ENCODE assay signal across 8 cellular contexts in genomic region chr19:58499021-58499927, GRCh38. TPM values are rescaled to one million over a fixed set of nuclear protein-coding genes. Genes with fewer than 3 reads are reported as not detected.
DNase-seq lines count a peak whose midpoint lies in the region; ATAC-seq lines count a peak whose summit lies in the region.

No MANE protein-coding gene starts in this region.

- POLR2A ChIA-PET in activated CD4-positive, alpha-beta T cell treated with anti-CD3 and anti-CD28 coated beads, Interleukin-2, amount 10 ng/mL, durations not matched to agents 7 days and 5 days (lab: Charles Lee), result interaction anchor here (1.0 kb wide), 1 partner anchor 59 kb away, joined by 4 read pairs; the partner anchor contains the start of gene ZNF132

- DNase-seq in C1 segment of cervical spinal cord (lab: John Stamatoyannopoulos, UW) (peak; percentile 77 to 100 (median 96)), GM19240 (ENCODE audit: insufficient read length, low spot score) (peak; percentile 89), NCI-H524 treated with DMSO at 0.1 percent for 48 hours (lab: John Stamatoyannopoulos, UW) (peak; percentile 85), dedifferentiated amniotic fluid mesenchymal stem cell (ENCODE audit: extremely low spot score) (peak; percentile 99), left lobe of liver (ENCODE audit: low spot score) (peak; percentile 100)
- peak; percentile 98 for DNase-seq in activated CD4-positive, alpha-beta T cell treated with anti-CD3 and anti-CD28 coated beads, Interleukin-2, amount 10 ng/mL, durations not matched to agents 7 days and 5 days
- peak; percentile 99 to 100 for DNase-seq in stimulated activated CD4-positive, alpha-beta T cell treated with anti-CD3 and anti-CD28 coated beads, Interleukin-2, amount 100 ng/mL, for 24 hours

- ATAC-seq in HG03457 (IDR thresholded peaks at IDR 0.05; ENCODE audit: unreplicated experiment), result peak; percentile 57
- ATAC-seq in left lobe of liver, result peak; percentile 85

- H3K27me3 Mint-ChIP-seq in activated CD4-positive, alpha-beta T cell treated with anti-CD3 and anti-CD28 coated beads, Interleukin-2, amount 10 ng/mL, durations not matched to agents 7 days and 5 days, result no peaks in the 10 kb centered on the region

- peaks cover 24% of the 10 kb centered on the region for H3K4me1 Mint-ChIP-seq in activated CD4-positive, alpha-beta T cell treated with anti-CD3 and anti-CD28 coated beads, Interleukin-2, amount 10 ng/mL, durations not matched to agents 7 days and 5 days

- H3K27ac Mint-ChIP-seq in activated CD4-positive, alpha-beta T cell treated with anti-CD3 and anti-CD28 coated beads, Interleukin-2, amount 10 ng/mL, durations not matched to agents 7 days and 5 days, result peak overlapping the region; percentile 91

- H3K36me3 Mint-ChIP-seq in activated CD4-positive, alpha-beta T cell treated with anti-CD3 and anti-CD28 coated beads, Interleukin-2, amount 10 ng/mL, durations not matched to agents 7 days and 5 days (ENCODE audit: low read depth), result no peaks in the 10 kb centered on the region

- peaks cover 13% of the 10 kb centered on the region for H3K9me3 Mint-ChIP-seq in activated CD4-positive, alpha-beta T cell treated with anti-CD3 and anti-CD28 coated beads, Interleukin-2, amount 10 ng/mL, durations not matched to agents 7 days and 5 days

- peak overlapping the region; percentile 86 for H3K4me3 Mint-ChIP-seq in activated CD4-positive, alpha-beta T cell treated with anti-CD3 and anti-CD28 coated beads, Interleukin-2, amount 10 ng/mL, durations not matched to agents 7 days and 5 days

- CTCF ChIA-PET in activated CD4-positive, alpha-beta T cell treated with anti-CD3 and anti-CD28 coated beads, Interleukin-2, amount 10 ng/mL, durations not matched to agents 7 days and 5 days (lab: Charles Lee), result interaction anchor here (0.8 to 4.3 kb wide), 5 partner anchors 9 to 82 kb away, joined by 3 to 34 read pairs (median 6); partner anchors contain the start of gene ZBTB45

RNA-seq across cellular contexts. Expression of gene SLC27A5, which starts 12.5 kb away (rescaled TPM):
- total RNA-seq in activated CD4-positive, alpha-beta T cell treated with anti-CD3 and anti-CD28 coated beads, Interleukin-2, amount 10 ng/mL, durations not matched to agents 7 days and 5 days, result 10 to 100 TPM in 1 of 2 experiments, 1 to 10 TPM in 1; 9.8 to 10.2 TPM
- 736 TPM for total RNA-seq in left lobe of liver

RNA-seq across cellular contexts. Expression of gene ZBTB45, which starts 20.3 kb away (rescaled TPM):
- total RNA-seq in activated CD4-positive, alpha-beta T cell treated with anti-CD3 and anti-CD28 coated beads, Interleukin-2, amount 10 ng/mL, durations not matched to agents 7 days and 5 days, result 10 to 100 TPM; 17.9 to 19.9 TPM
- total RNA-seq in left lobe of liver, result 5.0 TPM

RNA-seq across cellular contexts. Expression of gene ZNF446, which starts 23.1 kb away (rescaled TPM):
- total RNA-seq in activated CD4-positive, alpha-beta T cell treated with anti-CD3 and anti-CD28 coated beads, Interleukin-2, amount 10 ng/mL, durations not matched to agents 7 days and 5 days, result 1 to 10 TPM; 7.6 to 7.9 TPM
- 2.4 TPM for total RNA-seq in left lobe of liver

RNA-seq across cellular contexts. Expression of gene ZNF324, which starts 32.4 kb away (rescaled TPM):
- total RNA-seq in activated CD4-positive, alpha-beta T cell treated with anti-CD3 and anti-CD28 coated beads, Interleukin-2, amount 10 ng/mL, durations not matched to agents 7 days and 5 days, result 10 to 100 TPM in 1 of 2 experiments, 1 to 10 TPM in 1; 9.0 to 12.7 TPM
- 2.7 TPM for total RNA-seq in left lobe of liver

RNA-seq across cellular contexts. Expression of gene TRIM28, which starts 44.6 kb away (rescaled TPM):
- total RNA-seq in activated CD4-positive, alpha-beta T cell treated with anti-CD3 and anti-CD28 coated beads, Interleukin-2, amount 10 ng/mL, durations not matched to agents 7 days and 5 days, result 100 to 1,000 TPM; 457 to 560 TPM
- 84.0 TPM for total RNA-seq in left lobe of liver

Comparison
In these comparisons a context has a peak if more than half of its experiments do, and no peak if none do; other contexts are left out.
1. Peak in every context shown above with its lines: DNase-seq and ATAC-seq.
2. RNA of gene SLC27A5, which starts 12.5 kb away (total RNA-seq): 736 TPM in left lobe of liver (single experiment); 9.8 to 10.2 TPM in activated CD4-positive, alpha-beta T cell treated with anti-CD3 and anti-CD28 coated beads, Interleukin-2, amount 10 ng/mL, durations not matched to agents 7 days and 5 days; every median in the first group is over 10 times any median in the second.